1 cellular context compared by ENCODE assay signal in genomic region chr2:37876227-37876626, GRCh38.
TF ChIP-seq lines count a peak whose summit lies in the region.

No MANE protein-coding gene starts in this region.

TF ChIP-seq in GM23338, 12 proteins besides CTCF, POLR2A, EP300 and RAD21 (continued from another document):
- TF ChIP-seq ZNF462 (CRISPR knock-in tag; IDR thresholded peaks at IDR 0.05): no peak
- TF ChIP-seq NANOG (IDR thresholded peaks at IDR 0.05; ENCODE audit: borderline replicate concordance): no peak
- no peak for TF ChIP-seq POLR2AphosphoS5 (IDR thresholded peaks at IDR 0.05; ENCODE audit: low read depth)
- no peak for TF ChIP-seq CREB1 (CRISPR knock-in tag; IDR thresholded peaks at IDR 0.05; ENCODE audit: low read depth)
- TF ChIP-seq JUNB (IDR thresholded peaks at IDR 0.05; ENCODE audit: unreplicated experiment): no peak
- TF ChIP-seq EZH2 (IDR thresholded peaks at IDR 0.05; ENCODE audit: low read depth, unreplicated experiment): no peak
